ENCODE assay signal across 8 cellular contexts in the genomic region with DNA sequence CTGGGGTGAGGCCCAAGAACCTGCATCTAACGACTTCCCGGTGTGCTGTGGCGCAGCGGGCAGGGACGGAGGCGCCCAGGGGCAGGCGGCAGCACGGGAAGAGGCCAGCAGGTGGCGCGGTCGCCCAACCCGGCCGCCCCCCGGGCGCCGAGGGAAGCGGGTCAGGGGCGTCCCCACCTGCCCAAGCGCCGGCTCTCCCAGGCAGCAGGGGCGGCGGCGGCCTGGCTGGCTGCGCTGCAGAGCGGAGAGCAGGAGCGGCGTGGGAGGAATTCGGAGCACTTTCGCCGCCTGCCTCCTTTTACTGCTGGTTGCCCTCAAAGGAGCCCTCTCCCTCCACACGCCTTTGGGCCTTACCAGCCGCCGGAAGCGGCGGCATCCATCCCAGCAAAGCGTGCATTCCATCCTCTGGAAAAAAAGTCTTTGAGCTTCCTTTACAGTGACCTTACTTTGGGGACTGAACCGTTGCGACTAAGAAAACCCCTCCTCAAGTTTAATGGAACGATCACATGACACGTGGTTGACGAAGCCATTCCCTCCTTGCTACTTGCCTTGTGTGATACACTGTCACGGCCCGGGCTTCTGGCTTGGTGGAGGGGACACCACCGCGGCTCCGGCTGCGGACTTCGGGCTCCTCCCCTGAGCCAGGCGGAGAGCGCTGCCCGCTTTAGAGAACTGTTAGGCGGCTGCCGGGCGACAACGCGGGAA.
DNase-seq lines count a peak whose midpoint lies in the region; ATAC-seq, FAIRE-seq and TF ChIP-seq lines count a peak whose summit lies in the region.

No MANE protein-coding gene starts in this region.

- peak; percentile 13 for DNase-seq in T-helper 22 cell (ENCODE audit: low read depth)
- peak; percentile 41 to 77 (median 69) for DNase-seq in K562 (ENCODE audit: extremely low read depth in 1 of 4, low spot score in 3 of 4)
- peak; percentile 95 for DNase-seq in iPS-NIHi7 (ENCODE audit: extremely low spot score)
- peak; percentile 93 for DNase-seq in spleen

- H3K9me3 ChIP-seq in HUES48 (ENCODE audit: control insufficient read depth, insufficient read depth, low read length): no peaks in the 10 kb centered on the region
- no peaks in the 10 kb centered on the region for H3K9me3 ChIP-seq in K562 (replicated peaks; ENCODE audit: control insufficient read depth, insufficient read depth, low read depth, low read length)
- no peaks in the 10 kb centered on the region for H3K9me3 ChIP-seq in spleen

- no peak overlapping the region for H3K4me2 ChIP-seq in K562 (ENCODE audit: insufficient read depth, low read length)

- no peak overlapping the region for H2AFZ ChIP-seq in K562 (ENCODE audit: low read depth, low read length)

- ATAC-seq in GM19468 (IDR thresholded peaks at IDR 0.05; ENCODE audit: extremely low read depth, unreplicated experiment) (peak; percentile 63), K562 (peak; percentile 97), GM19328 (IDR thresholded peaks at IDR 0.05; ENCODE audit: unreplicated experiment) (no peak)

- TF ChIP-seq RAD21 in K562 (CRISPR knock-in tag; conservative IDR thresholded peaks at IDR 0.05 in 1 of 2, IDR thresholded peaks at IDR 0.05 in 1 of 2): peak; percentile 21 to 54; a peak in 2 of 4 replicates

- no peaks in the 10 kb centered on the region for H4K20me1 ChIP-seq in K562 (replicated peaks; ENCODE audit: control insufficient read depth, insufficient read depth, low read length)

- H3K9ac ChIP-seq in HUES48 (ENCODE audit: low read depth, low read length) (no peak overlapping the region), K562 (ENCODE audit: insufficient read depth in 1 of 2, low read depth in 2 of 2, low read length in 2 of 2) (no peak overlapping the region; a peak in 1 of 4 replicates)

- no TSS peak for BruUV-seq in K562 (replicated peaks; lab: Mats Ljungman, UMichigan)

- no peaks in the 10 kb centered on the region for H3K79me2 ChIP-seq in K562 (ENCODE audit: control insufficient read depth, insufficient read depth, low read length)

- intact Hi-C loops in K562 (cut with micrococcal nuclease): loop anchor here (1.0 to 5.0 kb wide), 2 partner anchors 176 to 275 kb away; no protein-coding TSS in a partner anchor
- intact Hi-C loops in spleen (cut with DNase I; ENCODE audit: low total_unique reads): loop anchor here (5.0 kb wide), 1 partner anchor 175 kb away; no protein-coding TSS in a partner anchor

- H3K9me1 ChIP-seq in K562 (ENCODE audit: control insufficient read depth, insufficient read depth, low read length): no peaks in the 10 kb centered on the region

- POLR2A ChIA-PET in K562 (lab: Yijun Ruan, JAX): no interaction called here

- no peak for TF ChIP-seq POLR2A in K562 (conservative IDR thresholded peaks at IDR 0.05)
- no peak for TF ChIP-seq POLR2A in spleen (IDR thresholded peaks at IDR 0.05)

- TF ChIP-seq CTCF in C4-2B (conservative IDR thresholded peaks at IDR 0.05) (peak; percentile 97), K562 (IDR thresholded peaks at IDR 0.05 in 2 of 3, conservative IDR thresholded peaks at IDR 0.05 in 1 of 3; ENCODE audit: insufficient read depth in 2 of 3, low read depth in 1 of 3, low read length in 3 of 3) (peak; percentile 57 to 80 (median 70)), spleen (IDR thresholded peaks at IDR 0.05 in 8 of 11, conservative IDR thresholded peaks at IDR 0.05 in 3 of 11) (peak; percentile 30 to 98 (median 92))

- FAIRE-seq in K562 (lab: Jason Lieb, UNC): no peak

- TF ChIP-seq EP300 in K562 (IDR thresholded peaks at IDR 0.05; ENCODE audit: low read length): no peak

- H3K27ac ChIP-seq in C4-2B: no peak overlapping the region
- H3K27ac ChIP-seq in HUES48 (ENCODE audit: low read depth, low read length): no peak overlapping the region
- no peak overlapping the region for H3K27ac ChIP-seq in K562 (ENCODE audit: extremely low read depth, low read depth, low read length)
- peak overlapping the region in 2 of 8 donors; percentile 14 to 22 for H3K27ac ChIP-seq in spleen

- 8% methylated on average over 34 of the region's 56 CpGs for WGBS in K562 (ENCODE audit: insufficient coverage, low coverage, missing lambda C conversion rate)
- 5 to 9% (median 7%) methylated on average over 48 to 56 of the region's 56 CpGs for WGBS in spleen, 5 donors

- peak overlapping the region; percentile 59 for H3K4me3 ChIP-seq in HUES48 (ENCODE audit: low read depth, low read length)
- no peak overlapping the region for H3K4me3 ChIP-seq in K562
- peak overlapping the region in 7 of 8 donors; percentile 22 to 69 (median 37) for H3K4me3 ChIP-seq in spleen

- H3K4me1 ChIP-seq in HUES48 (ENCODE audit: control insufficient read depth, insufficient read depth, low read length) (peaks cover 23% of the 10 kb centered on the region), K562 (replicated peaks in 1 of 2; ENCODE audit: control insufficient read depth in 2 of 2, insufficient read depth in 2 of 2, low read length in 2 of 2) (peaks cover 0 to 9% of the 10 kb centered on the region in 2 experiments; a peak in 1 of 5 replicates), spleen (peaks cover 6 to 43% (median 32%) of the 10 kb centered on the region in 6 donors)

- H3K36me3 ChIP-seq in HUES48 (ENCODE audit: control insufficient read depth, insufficient read depth, low read length) (no peaks in the 10 kb centered on the region), K562 (ENCODE audit: control insufficient read depth, insufficient read depth, low read length) (no peaks in the 10 kb centered on the region), spleen (no peaks in the 10 kb centered on the region)

- H3K27me3 ChIP-seq in HUES48 (ENCODE audit: control insufficient read depth, insufficient read depth, low read length): peaks cover 41% of the 10 kb centered on the region
- peaks cover 0 to 25% of the 10 kb centered on the region in 2 experiments; a peak in 2 of 5 replicates for H3K27me3 ChIP-seq in K562 (ENCODE audit: control insufficient read depth in 2 of 2, insufficient read depth in 2 of 2, low read length in 2 of 2)
- H3K27me3 ChIP-seq in spleen (replicated peaks in 1 of 7): peaks cover 0 to 58% (median 14%) of the 10 kb centered on the region in 7 donors

- CTCF ChIA-PET in K562 (lab: Yijun Ruan, JAX; ENCODE audit: low intra/inter-chr PET ratio): no interaction called here

- in situ Hi-C loops in K562 (cut with MboI): loop anchor here (10.0 kb wide), 1 partner anchor 173 kb away; no protein-coding TSS in a partner anchor

TF ChIP-seq in K562, 482 proteins besides CTCF, POLR2A, EP300 and RAD21 (continues in another document):
- no peak for TF ChIP-seq NR3C1 (CRISPR knock-in tag; IDR thresholded peaks at IDR 0.05)
- TF ChIP-seq MCM2 (IDR thresholded peaks at IDR 0.05; ENCODE audit: low read depth): no peak
- no peak for TF ChIP-seq JUN (IDR thresholded peaks at IDR 0.05; ENCODE audit: borderline replicate concordance, low read depth, low read length)
- no peak for TF ChIP-seq JUN (CRISPR knock-in tag; IDR thresholded peaks at IDR 0.05; ENCODE audit: borderline replicate concordance)
- no peak for TF ChIP-seq SRSF7 (optimal IDR thresholded peaks at IDR 0.05; ENCODE audit: low read depth, low read length)
- no peak for TF ChIP-seq ADNP (tag; IDR thresholded peaks at IDR 0.05)
- TF ChIP-seq PTBP1 (IDR thresholded peaks at IDR 0.05; ENCODE audit: low read depth, low read length): no peak
- TF ChIP-seq ZNF584 (CRISPR knock-in tag; IDR thresholded peaks at IDR 0.05; ENCODE audit: low read depth): no peak
- TF ChIP-seq, protein P1, sequence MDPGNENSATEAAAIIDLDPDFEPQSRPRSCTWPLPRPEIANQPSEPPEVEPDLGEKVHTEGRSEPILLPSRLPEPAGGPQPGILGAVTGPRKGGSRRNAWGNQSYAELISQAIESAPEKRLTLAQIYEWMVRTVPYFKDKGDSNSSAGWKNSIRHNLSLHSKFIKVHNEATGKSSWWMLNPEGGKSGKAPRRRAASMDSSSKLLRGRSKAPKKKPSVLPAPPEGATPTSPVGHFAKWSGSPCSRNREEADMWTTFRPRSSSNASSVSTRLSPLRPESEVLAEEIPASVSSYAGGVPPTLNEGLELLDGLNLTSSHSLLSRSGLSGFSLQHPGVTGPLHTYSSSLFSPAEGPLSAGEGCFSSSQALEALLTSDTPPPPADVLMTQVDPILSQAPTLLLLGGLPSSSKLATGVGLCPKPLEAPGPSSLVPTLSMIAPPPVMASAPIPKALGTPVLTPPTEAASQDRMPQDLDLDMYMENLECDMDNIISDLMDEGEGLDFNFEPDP (CRISPR knock-in tag; IDR thresholded peaks at IDR 0.05): no peak
- TF ChIP-seq SMAD4 (CRISPR knock-in tag; conservative IDR thresholded peaks at IDR 0.05): no peak
- TF ChIP-seq ZBTB7A (IDR thresholded peaks at IDR 0.05; ENCODE audit: borderline replicate concordance, control insufficient read depth, low read depth, low read length): peak; percentile 59; the same call in 1 of the 2 replicates
- no peak for TF ChIP-seq ZNF57 (CRISPR knock-in tag; IDR thresholded peaks at IDR 0.05)
- no peak for TF ChIP-seq ZNF699 (CRISPR knock-in tag; IDR thresholded peaks at IDR 0.05; ENCODE audit: insufficient replicate concordance)
- TF ChIP-seq, protein P2, sequence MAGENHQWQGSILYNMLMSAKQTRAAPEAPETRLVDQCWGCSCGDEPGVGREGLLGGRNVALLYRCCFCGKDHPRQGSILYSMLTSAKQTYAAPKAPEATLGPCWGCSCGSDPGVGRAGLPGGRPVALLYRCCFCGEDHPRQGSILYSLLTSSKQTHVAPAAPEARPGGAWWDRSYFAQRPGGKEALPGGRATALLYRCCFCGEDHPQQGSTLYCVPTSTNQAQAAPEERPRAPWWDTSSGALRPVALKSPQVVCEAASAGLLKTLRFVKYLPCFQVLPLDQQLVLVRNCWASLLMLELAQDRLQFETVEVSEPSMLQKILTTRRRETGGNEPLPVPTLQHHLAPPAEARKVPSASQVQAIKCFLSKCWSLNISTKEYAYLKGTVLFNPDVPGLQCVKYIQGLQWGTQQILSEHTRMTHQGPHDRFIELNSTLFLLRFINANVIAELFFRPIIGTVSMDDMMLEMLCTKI (IDR thresholded peaks at IDR 0.05; ENCODE audit: partially characterized antibody): no peak
- no peak for TF ChIP-seq ZNF764 (CRISPR knock-in tag; IDR thresholded peaks at IDR 0.05; ENCODE audit: low read depth)
- TF ChIP-seq, protein P3, sequence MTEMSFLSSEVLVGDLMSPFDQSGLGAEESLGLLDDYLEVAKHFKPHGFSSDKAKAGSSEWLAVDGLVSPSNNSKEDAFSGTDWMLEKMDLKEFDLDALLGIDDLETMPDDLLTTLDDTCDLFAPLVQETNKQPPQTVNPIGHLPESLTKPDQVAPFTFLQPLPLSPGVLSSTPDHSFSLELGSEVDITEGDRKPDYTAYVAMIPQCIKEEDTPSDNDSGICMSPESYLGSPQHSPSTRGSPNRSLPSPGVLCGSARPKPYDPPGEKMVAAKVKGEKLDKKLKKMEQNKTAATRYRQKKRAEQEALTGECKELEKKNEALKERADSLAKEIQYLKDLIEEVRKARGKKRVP (CRISPR knock-in tag; IDR thresholded peaks at IDR 0.05): no peak

Comparison
In these comparisons a context has a peak if more than half of its experiments do, and no peak if none do; other contexts are left out.
1. DNase-seq: peak in every context shown above with its lines; median percentile 95 in iPS-NIHi7; 93 in spleen; 69 in K562; 13 in T-helper 22 cell.